21 cellular contexts compared by ENCODE assay signal in the genomic region with DNA sequence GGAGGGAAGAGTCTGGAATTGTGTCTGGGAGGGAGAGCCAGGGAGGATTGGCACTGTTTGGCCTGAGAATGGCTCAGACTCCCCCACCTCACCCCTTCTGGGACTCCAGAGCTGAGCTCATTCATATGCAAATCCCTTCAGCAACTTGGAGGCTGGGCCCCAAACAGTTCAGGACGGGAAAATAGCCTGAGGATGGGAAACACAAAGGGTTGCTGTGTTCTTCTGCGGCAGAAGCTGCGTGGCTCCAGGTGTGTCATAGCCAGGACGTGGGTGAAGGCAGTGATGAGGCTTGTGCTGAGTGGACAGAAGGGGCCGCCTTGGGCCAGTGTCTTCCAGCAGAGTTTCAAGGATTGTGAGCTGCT. TPM values are rescaled to one million over a fixed set of nuclear protein-coding genes. Genes with fewer than 3 reads are reported as not detected.
DNase-seq lines count a peak whose midpoint lies in the region; ATAC-seq and TF ChIP-seq lines count a peak whose summit lies in the region.
"Had no signal": no experiment of that assay in that cellular context is flagged by ENCODE, and none has a peak within 500 bp of the region (broad histone marks: within the 10 kb centered on the region; RNA-seq: fewer than 3 reads in every experiment).

No MANE protein-coding gene starts in this region.

- H3K27ac ChIP-seq in WERI-Rb-1 (no peak overlapping the region), neuronal stem cell (replicated peaks; ENCODE audit: low read length) (peak overlapping the region; percentile 55)
- H3K27ac ChIP-seq: brain microvascular endothelial cell, vagina had no signal

- no peak overlapping the region for H2BK15ac ChIP-seq in neuronal stem cell (ENCODE audit: low read length)

- no peak overlapping the region for H3K4me3 Mint-ChIP-seq in activated CD4-positive, alpha-beta T cell treated with anti-CD3 and anti-CD28 coated beads, Interleukin-2, amount 10 ng/mL, durations not matched to agents 7 days and 5 days
- H3K4me3 Mint-ChIP-seq: activated naive CD4-positive, alpha-beta T cell treated with anti-CD3 and anti-CD28 coated beads for 36 hours; stimulated activated naive CD8-positive, alpha-beta T cell treated with anti-CD3 and anti-CD28 coated beads, Interleukin-15, Interleukin-2, amounts not matched to agents 100 ng/mL and 50 ng/mL, for 24 hours; T-helper 17 cell had no signal

- peak overlapping the region; percentile 0 for H4K8ac ChIP-seq in neuronal stem cell (ENCODE audit: low read depth, low read length)

- CTCF ChIA-PET in activated CD4-positive, alpha-beta T cell treated with anti-CD3 and anti-CD28 coated beads, Interleukin-2, amount 10 ng/mL, durations not matched to agents 7 days and 5 days (lab: Charles Lee): no interaction called here

- H3K4ac ChIP-seq in neuronal stem cell (ENCODE audit: low read length): no peak overlapping the region

- no peaks in the 10 kb centered on the region for H3K79me1 ChIP-seq in neuronal stem cell (ENCODE audit: low read depth, low read length)

- ATAC-seq in GM19397 (IDR thresholded peaks at IDR 0.05; ENCODE audit: unreplicated experiment): no peak
- no peak for ATAC-seq in HG02623 (IDR thresholded peaks at IDR 0.05; ENCODE audit: unreplicated experiment)
- ATAC-seq: T-helper 17 cell had no signal

- no peak overlapping the region for H3K14ac ChIP-seq in neuronal stem cell (ENCODE audit: low read length)

- no CpG with 5 or more reads among the region's 5 CpGs for WGBS in neuronal stem cell (ENCODE audit: extremely low coverage in 2 of 2, insufficient read length in 2 of 2, insufficient replicate concordance in 1 of 2), 2 donors

- DNase-seq in HT1080 (ENCODE audit: low read depth) (peak; percentile 23), WERI-Rb-1 (peak; percentile 30), iPS DF 19.7 (ENCODE audit: low read depth, low spot score) (peak; percentile 85), neuronal stem cell (ENCODE audit: low spot score) (peak; percentile 56), RKO (ENCODE audit: low spot score) (no peak)
- DNase-seq in activated CD4-positive, alpha-beta T cell treated with anti-CD3 and anti-CD28 coated beads, Interleukin-2, amount 10 ng/mL, durations not matched to agents 7 days and 5 days: no peak
- DNase-seq: activated CD8-positive, alpha-beta memory T cell treated with anti-CD3 and anti-CD28 coated beads, Interleukin-2, amount 50 U/mL, for 4 hours; activated naive CD4-positive, alpha-beta T cell treated with anti-CD3 and anti-CD28 coated beads for 36 hours; AML-193; brain microvascular endothelial cell; DMS 273 treated with DMSO at 0.1 percent for 48 hours; effector CD8-positive, alpha-beta T cell; Kasumi-1; NCI-H1694; NCI-H748 treated with DMSO at 0.1 percent for 48 hours; T-helper 17 cell had no signal

- POLR2A ChIA-PET in activated CD4-positive, alpha-beta T cell treated with anti-CD3 and anti-CD28 coated beads, Interleukin-2, amount 10 ng/mL, durations not matched to agents 7 days and 5 days (lab: Charles Lee): no interaction called here

- H2BK12ac ChIP-seq in neuronal stem cell (ENCODE audit: low read length): no peak overlapping the region

- no peak overlapping the region for H3K27ac Mint-ChIP-seq in activated CD4-positive, alpha-beta T cell treated with anti-CD3 and anti-CD28 coated beads, Interleukin-2, amount 10 ng/mL, durations not matched to agents 7 days and 5 days
- H3K27ac Mint-ChIP-seq: activated naive CD4-positive, alpha-beta T cell treated with anti-CD3 and anti-CD28 coated beads for 36 hours; stimulated activated naive CD8-positive, alpha-beta T cell treated with anti-CD3 and anti-CD28 coated beads, Interleukin-15, Interleukin-2, amounts not matched to agents 100 ng/mL and 50 ng/mL, for 24 hours; T-helper 17 cell had no signal

- peaks cover 4% of the 10 kb centered on the region for H3K9me3 Mint-ChIP-seq in activated CD4-positive, alpha-beta T cell treated with anti-CD3 and anti-CD28 coated beads, Interleukin-2, amount 10 ng/mL, durations not matched to agents 7 days and 5 days
- H3K9me3 Mint-ChIP-seq: activated naive CD4-positive, alpha-beta T cell treated with anti-CD3 and anti-CD28 coated beads for 36 hours had no signal

- H3K23ac ChIP-seq in neuronal stem cell (ENCODE audit: low read depth, low read length, poor library complexity): no peak overlapping the region

- no peaks in the 10 kb centered on the region for H3K9me3 ChIP-seq in WERI-Rb-1 (ENCODE audit: severe bottlenecking)
- H3K9me3 ChIP-seq in neuronal stem cell (replicated peaks in 1 of 2; ENCODE audit: control insufficient read depth in 2 of 2, insufficient read depth in 1 of 2, low read depth in 1 of 2, low read length in 2 of 2): peaks cover 0 to 1% of the 10 kb centered on the region in 2 donors

- H3K27me3 ChIP-seq in WERI-Rb-1 (ENCODE audit: insufficient read depth, low read depth, severe bottlenecking) (peaks cover 4% of the 10 kb centered on the region), neuronal stem cell (ENCODE audit: control insufficient read depth in 3 of 3, insufficient read depth in 3 of 3, low read depth in 1 of 3, low read length in 3 of 3) (no peaks in the 10 kb centered on the region)
- H3K27me3 ChIP-seq: brain microvascular endothelial cell, vagina had no signal

- peaks cover 7 to 17% of the 10 kb centered on the region in 2 donors for H3K4me1 ChIP-seq in neuronal stem cell (ENCODE audit: control insufficient read depth in 2 of 2, insufficient read depth in 1 of 2, low read depth in 1 of 2, low read length in 2 of 2)

- peak overlapping the region; percentile 47 for H3K4me2 ChIP-seq in neuronal stem cell (ENCODE audit: insufficient read depth, low read length, poor library complexity, severe bottlenecking)

- H3K27me3 Mint-ChIP-seq in activated CD4-positive, alpha-beta T cell treated with anti-CD3 and anti-CD28 coated beads, Interleukin-2, amount 10 ng/mL, durations not matched to agents 7 days and 5 days: peaks cover 17% of the 10 kb centered on the region

- H3K36me3 ChIP-seq in WERI-Rb-1: no peaks in the 10 kb centered on the region
- no peaks in the 10 kb centered on the region for H3K36me3 ChIP-seq in neuronal stem cell (replicated peaks in 1 of 2; ENCODE audit: control insufficient read depth in 2 of 2, insufficient read depth in 2 of 2, low read length in 2 of 2)
- H3K36me3 ChIP-seq: brain microvascular endothelial cell had no signal

- H3K36me3 Mint-ChIP-seq in activated CD4-positive, alpha-beta T cell treated with anti-CD3 and anti-CD28 coated beads, Interleukin-2, amount 10 ng/mL, durations not matched to agents 7 days and 5 days (ENCODE audit: low read depth): no peaks in the 10 kb centered on the region

- H2BK120ac ChIP-seq in neuronal stem cell (ENCODE audit: low read depth, low read length): no peak overlapping the region

- H4K91ac ChIP-seq in neuronal stem cell (ENCODE audit: low read depth, low read length, poor library complexity): no peak overlapping the region

- no peak overlapping the region for H2BK5ac ChIP-seq in neuronal stem cell (ENCODE audit: low read length)

- no peak overlapping the region for H3K9ac ChIP-seq in neuronal stem cell (ENCODE audit: low read depth, low read length, poor library complexity)

- no peaks in the 10 kb centered on the region for H3K4me1 Mint-ChIP-seq in activated CD4-positive, alpha-beta T cell treated with anti-CD3 and anti-CD28 coated beads, Interleukin-2, amount 10 ng/mL, durations not matched to agents 7 days and 5 days
- H3K4me1 Mint-ChIP-seq: T-helper 17 cell had no signal

- no peak overlapping the region for H2AK5ac ChIP-seq in neuronal stem cell (ENCODE audit: low read depth, low read length)

- H3K4me3 ChIP-seq in WERI-Rb-1 (ENCODE audit: low read depth, low read length): no peak overlapping the region
- H3K4me3 ChIP-seq in neuronal stem cell (ENCODE audit: low read length in 2 of 2): no peak overlapping the region
- H3K4me3 ChIP-seq: vagina had no signal

- peak overlapping the region; percentile 74 for H2AFZ ChIP-seq in neuronal stem cell (ENCODE audit: low read length)

- TF ChIP-seq CTCF in WERI-Rb-1 (IDR thresholded peaks at IDR 0.05; ENCODE audit: low read depth, low read length): no peak

- peak overlapping the region; percentile 11 for H3K18ac ChIP-seq in neuronal stem cell (ENCODE audit: low read length)

RNA-seq across cellular contexts. Expression of gene MASP1, which starts 16.6 kb away (rescaled TPM):
- total RNA-seq in HT1080 (2014; rRNA removed; shearing (Covaris generic)): 1.3 TPM in 1 of 2 replicates, not detected in the other
- 0.06 and 0.19 TPM in 2 replicates for polyA plus RNA-seq in HT1080 (2015; cell fraction: cytosol; rRNA removed)
- polyA plus RNA-seq in HT1080 (2015; cell fraction: nucleus; rRNA removed): 0.11 TPM in 1 of 2 replicates, not detected in the other
- polyA plus RNA-seq in neuronal stem cell (2013, experiment 1 of 2): 0.32 TPM
- polyA plus RNA-seq in neuronal stem cell (2013, experiment 2 of 2): 0.32 TPM
- total RNA-seq in activated CD4-positive, alpha-beta T cell treated with anti-CD3 and anti-CD28 coated beads, Interleukin-2, amount 10 ng/mL, durations not matched to agents 7 days and 5 days: not detected
- total RNA-seq: activated naive CD4-positive, alpha-beta T cell treated with anti-CD3 and anti-CD28 coated beads for 36 hours; osteocyte had no signal

Comparison
In these comparisons a context has a peak if more than half of its experiments do, and no peak if none do; other contexts are left out.
1. DNase-seq: peak in HT1080 (single experiment), WERI-Rb-1 (single experiment), iPS DF 19.7 (single experiment) and neuronal stem cell (single experiment); none in RKO (single experiment) and activated CD4-positive, alpha-beta T cell treated with anti-CD3 and anti-CD28 coated beads, Interleukin-2, amount 10 ng/mL, durations not matched to agents 7 days and 5 days (single experiment).